In the genomic region with DNA sequence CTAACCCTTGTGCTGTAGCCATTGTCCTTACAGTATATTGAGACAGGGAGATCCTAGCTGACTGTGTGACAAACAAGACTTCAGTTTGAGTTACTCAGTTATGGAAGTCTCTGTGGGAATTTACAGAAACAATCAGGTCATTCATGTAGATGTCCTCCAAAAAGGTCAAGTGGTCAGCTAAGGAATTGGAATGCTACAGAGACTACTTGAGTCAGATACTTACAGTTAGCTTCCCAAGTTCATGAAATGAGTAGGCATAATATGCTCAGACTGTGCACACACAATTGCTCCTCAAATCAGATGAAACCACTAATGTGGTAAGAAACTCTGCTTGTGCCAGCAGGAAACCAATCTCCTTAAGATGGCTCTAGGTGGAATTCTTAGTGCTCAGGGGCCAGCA, we compare ENCODE assay signal across 22 cellular contexts.
"Had no signal": no experiment of that assay in that cellular context is flagged by ENCODE, and none has a peak within 500 bp of the region (broad histone marks: within the 10 kb centered on the region; RNA-seq: fewer than 3 reads in every experiment).

No MANE protein-coding gene starts in this region.

- H3K9me3 ChIP-seq: adrenal gland, prostate gland, right lobe of liver, stomach, upper lobe of left lung had no signal

- H3K27me3 Mint-ChIP-seq: naive thymus-derived CD8-positive, alpha-beta T cell had no signal

- ATAC-seq: activated naive CD4-positive, alpha-beta T cell treated with anti-CD3 and anti-CD28 coated beads, Interleukin-2, amount 50 U/mL, for 72 hours; naive thymus-derived CD8-positive, alpha-beta T cell; right lobe of liver had no signal

- H3K27me3 ChIP-seq: adrenal gland, brain microvascular endothelial cell, right lobe of liver, stomach, upper lobe of left lung had no signal

- H3K4me1 ChIP-seq: adrenal gland, prostate gland, right lobe of liver, stomach, upper lobe of left lung had no signal

- H3K4me3 ChIP-seq: adrenal gland, dorsolateral prefrontal cortex, prostate gland, right lobe of liver, smooth muscle cell, stomach, upper lobe of left lung had no signal

- FAIRE-seq: colon, kidney had no signal

- DNase-seq: activated CD4-positive, alpha-beta T cell treated with anti-CD3 and anti-CD28 coated beads for 1 hour; activated CD8-positive, alpha-beta memory T cell treated with anti-CD3 and anti-CD28 coated beads for 24 hours; activated CD8-positive, alpha-beta memory T cell treated with anti-CD3 and anti-CD28 coated beads, Interleukin-2, amount 50 U/mL, for 48 hours; activated gamma-delta T cell treated with Interleukin-2 at 50 U/mL for 16 hours; adrenal gland; brain microvascular endothelial cell; central memory CD4-positive, alpha-beta T cell; dorsolateral prefrontal cortex; foreskin fibroblast; kidney; naive thymus-derived CD8-positive, alpha-beta T cell; right lobe of liver; stimulated activated CD4-positive, alpha-beta T cell treated with anti-CD3 and anti-CD28 coated beads, Interleukin-4, amount 100 ng/mL, for 1 hour; stomach; SW 1271; T-helper 2 cell; upper lobe of left lung had no signal

- H3K36me3 ChIP-seq: adrenal gland, brain microvascular endothelial cell, prostate gland, right lobe of liver, stomach, upper lobe of left lung had no signal

- H3K36me3 Mint-ChIP-seq: activated naive CD4-positive, alpha-beta T cell treated with anti-CD3 and anti-CD28 coated beads, Interleukin-2, amount 50 U/mL, for 72 hours; naive thymus-derived CD8-positive, alpha-beta T cell had no signal

- H3K27ac ChIP-seq: adrenal gland, brain microvascular endothelial cell, dorsolateral prefrontal cortex, prostate gland, right lobe of liver, stomach, upper lobe of left lung, VCaP had no signal

- H3K4me1 Mint-ChIP-seq: naive thymus-derived CD8-positive, alpha-beta T cell had no signal

- H3K4me3 Mint-ChIP-seq: naive thymus-derived CD8-positive, alpha-beta T cell had no signal

- H3K27ac Mint-ChIP-seq: activated naive CD4-positive, alpha-beta T cell treated with anti-CD3 and anti-CD28 coated beads, Interleukin-2, amount 50 U/mL, for 72 hours; naive thymus-derived CD8-positive, alpha-beta T cell had no signal
